Comparison of ENCODE assay signal across 8 cellular contexts in genomic region chr1:21368514-21369289, GRCh38.
DNase-seq lines count a peak whose midpoint lies in the region; ATAC-seq, FAIRE-seq and TF ChIP-seq lines count a peak whose summit lies in the region.

No MANE protein-coding gene starts in this region.

- no peak overlapping the region for H3K4me3 Mint-ChIP-seq in CD8-positive, alpha-beta T cell
- H3K4me3 Mint-ChIP-seq in neural crest cell: no peak overlapping the region

- H3K4me1 ChIP-seq in CD8-positive, alpha-beta T cell (ENCODE audit: insufficient read depth, low read length): peaks cover 6% of the 10 kb centered on the region

- no peaks in the 10 kb centered on the region for H3K9me3 Mint-ChIP-seq in CD8-positive, alpha-beta T cell
- H3K9me3 Mint-ChIP-seq in neural crest cell: no peaks in the 10 kb centered on the region

- CTCF ChIA-PET in CD8-positive, alpha-beta T cell (lab: Charles Lee): interaction anchor here (0.6 to 15.0 kb wide), 52 partner anchors 9 to 791 kb away, joined by 3 to 455 read pairs (median 7); partner anchors contain the start of gene ECE1

- no peaks in the 10 kb centered on the region for H3K27me3 Mint-ChIP-seq in CD8-positive, alpha-beta T cell (ENCODE audit: low read depth)
- no peaks in the 10 kb centered on the region for H3K27me3 Mint-ChIP-seq in neural crest cell (ENCODE audit: low read depth)

- peak; percentile 99 for TF ChIP-seq CTCF in CD8-positive, alpha-beta T cell (IDR thresholded peaks at IDR 0.05)
- TF ChIP-seq CTCF in fibroblast of the aortic adventitia (IDR thresholded peaks at IDR 0.05; ENCODE audit: insufficient read depth, low read length) (peak; percentile 100), neural crest cell (conservative IDR thresholded peaks at IDR 0.05) (peak; percentile 97)

- no peaks in the 10 kb centered on the region for H3K9me3 ChIP-seq in CD8-positive, alpha-beta T cell (ENCODE audit: low read length)

- DNase-seq in CD8-positive, alpha-beta T cell: peak; percentile 34 to 84 (median 54)
- DNase-seq in HTR-8/SVneo (ENCODE audit: insufficient read length, low spot score) (peak; percentile 71), OCI-M1 (lab: John Stamatoyannopoulos, UW) (peak; percentile 77), fibroblast of the aortic adventitia (ENCODE audit: low read depth) (peak; percentile 90), neural crest cell (ENCODE audit: low read depth, low spot score) (peak; percentile 80), superior temporal gyrus (ENCODE audit: extremely low spot score) (peak; percentile 90)
- peak; percentile 36 to 43 for DNase-seq in activated T-helper 1 cell treated with anti-CD3 and anti-CD28 coated beads, Interleukin-2, amount 50 U/mL, for 16 hours (ENCODE audit: low read depth in 1 of 2, low spot score in 1 of 2)

- no peak overlapping the region for H3K27ac ChIP-seq in CD8-positive, alpha-beta T cell (ENCODE audit: low read depth, low read length)

- POLR2A ChIA-PET in CD8-positive, alpha-beta T cell (lab: Charles Lee): interaction anchor here (0.7 to 2.7 kb wide), 3 partner anchors 114 to 136 kb away, joined by 3 to 16 read pairs (median 3); no protein-coding TSS in a partner anchor

- peak; percentile 73 for ATAC-seq in CD8-positive, alpha-beta T cell
- ATAC-seq in GM21528 (IDR thresholded peaks at IDR 0.05; ENCODE audit: low FRiP score, unreplicated experiment): no peak

- FAIRE-seq in HTR-8/SVneo (lab: Jason Lieb, UNC): peak; percentile 57

- intact Hi-C loops in CD8-positive, alpha-beta T cell (cut with DNase I, micrococcal nuclease): loop anchor here (1.0 to 10.0 kb wide), 6 partner anchors 98 to 290 kb away; no protein-coding TSS in a partner anchor

- no peaks in the 10 kb centered on the region for H3K36me3 Mint-ChIP-seq in CD8-positive, alpha-beta T cell
- H3K36me3 Mint-ChIP-seq in neural crest cell (ENCODE audit: low read depth): no peaks in the 10 kb centered on the region

- no peaks in the 10 kb centered on the region for H3K27me3 ChIP-seq in CD8-positive, alpha-beta T cell (ENCODE audit: insufficient read depth, low read length)

- no peak overlapping the region for H3K4me3 ChIP-seq in CD8-positive, alpha-beta T cell (ENCODE audit: low read depth, low read length)
- no peak overlapping the region for H3K4me3 ChIP-seq in fibroblast of the aortic adventitia (ENCODE audit: low read depth, low read length)

- no peaks in the 10 kb centered on the region for H3K36me3 ChIP-seq in CD8-positive, alpha-beta T cell (ENCODE audit: insufficient read depth, low read length)

- H3K27ac Mint-ChIP-seq in CD8-positive, alpha-beta T cell: no peak overlapping the region
- no peak overlapping the region for H3K27ac Mint-ChIP-seq in neural crest cell (ENCODE audit: unreplicated experiment)

- H3K4me1 Mint-ChIP-seq in CD8-positive, alpha-beta T cell (ENCODE audit: low read depth): peaks cover 10% of the 10 kb centered on the region
- no peaks in the 10 kb centered on the region for H3K4me1 Mint-ChIP-seq in neural crest cell

Comparison
In these comparisons a context has a peak if more than half of its experiments do, and no peak if none do; other contexts are left out.
1. DNase-seq: peak in every context shown above with its lines; median percentile 90 in fibroblast of the aortic adventitia; 90 in superior temporal gyrus; 80 in neural crest cell; 77 in OCI-M1; 71 in HTR-8/SVneo; 54 in CD8-positive, alpha-beta T cell; 40 in activated T-helper 1 cell treated with anti-CD3 and anti-CD28 coated beads, Interleukin-2, amount 50 U/mL, for 16 hours.